1 cellular context compared by ENCODE assay signal in the genomic region with DNA sequence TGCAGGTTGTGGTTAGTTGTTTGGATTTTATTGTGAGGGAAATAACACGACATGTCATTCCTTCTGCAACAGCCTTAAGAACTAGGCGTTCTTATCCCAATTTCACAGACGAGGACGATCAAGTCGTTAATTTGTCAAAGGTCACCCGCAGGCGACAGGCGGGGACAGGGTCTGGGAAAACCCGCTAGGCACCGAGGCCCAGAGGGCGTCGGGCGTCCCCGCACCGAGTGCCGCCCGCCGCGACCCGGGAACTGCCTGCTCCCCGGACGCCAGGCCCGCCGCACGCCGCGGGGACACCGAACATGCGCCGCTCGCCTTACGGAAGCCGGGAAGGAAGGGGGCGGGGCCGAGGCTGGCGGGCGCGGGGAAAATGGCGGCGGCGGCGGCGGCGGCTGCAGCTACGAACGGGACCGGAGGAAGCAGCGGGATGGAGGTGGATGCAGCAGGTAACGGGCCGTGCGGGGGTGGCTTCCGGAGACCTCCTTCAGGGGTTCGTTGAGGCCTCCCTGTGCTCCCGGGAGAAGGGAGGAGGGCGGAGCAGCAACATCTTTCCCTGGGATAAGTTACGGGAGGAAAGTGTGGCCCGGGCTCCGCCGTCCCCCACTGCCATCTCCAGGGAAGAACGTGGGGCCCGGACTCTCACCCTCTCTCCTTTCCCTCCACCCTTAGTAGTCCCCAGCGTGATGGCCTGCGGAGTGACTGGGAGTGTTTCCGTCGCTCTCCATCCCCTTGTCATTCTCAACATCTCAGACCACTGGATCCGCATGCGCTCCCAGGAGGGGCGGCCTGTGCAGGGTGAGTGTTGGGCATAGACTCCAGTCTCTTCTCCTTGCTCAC.
TF ChIP-seq lines count a peak whose summit lies in the region.

A gene (plus strand): TSS at position 349 of the 837 bp plus-strand sequence. CDS start 22 bp downstream, at position 371.

TF ChIP-seq in K562, 482 proteins besides CTCF, POLR2A, EP300 and RAD21 (continued from another document and continues in another):
- TF ChIP-seq, protein P1, sequence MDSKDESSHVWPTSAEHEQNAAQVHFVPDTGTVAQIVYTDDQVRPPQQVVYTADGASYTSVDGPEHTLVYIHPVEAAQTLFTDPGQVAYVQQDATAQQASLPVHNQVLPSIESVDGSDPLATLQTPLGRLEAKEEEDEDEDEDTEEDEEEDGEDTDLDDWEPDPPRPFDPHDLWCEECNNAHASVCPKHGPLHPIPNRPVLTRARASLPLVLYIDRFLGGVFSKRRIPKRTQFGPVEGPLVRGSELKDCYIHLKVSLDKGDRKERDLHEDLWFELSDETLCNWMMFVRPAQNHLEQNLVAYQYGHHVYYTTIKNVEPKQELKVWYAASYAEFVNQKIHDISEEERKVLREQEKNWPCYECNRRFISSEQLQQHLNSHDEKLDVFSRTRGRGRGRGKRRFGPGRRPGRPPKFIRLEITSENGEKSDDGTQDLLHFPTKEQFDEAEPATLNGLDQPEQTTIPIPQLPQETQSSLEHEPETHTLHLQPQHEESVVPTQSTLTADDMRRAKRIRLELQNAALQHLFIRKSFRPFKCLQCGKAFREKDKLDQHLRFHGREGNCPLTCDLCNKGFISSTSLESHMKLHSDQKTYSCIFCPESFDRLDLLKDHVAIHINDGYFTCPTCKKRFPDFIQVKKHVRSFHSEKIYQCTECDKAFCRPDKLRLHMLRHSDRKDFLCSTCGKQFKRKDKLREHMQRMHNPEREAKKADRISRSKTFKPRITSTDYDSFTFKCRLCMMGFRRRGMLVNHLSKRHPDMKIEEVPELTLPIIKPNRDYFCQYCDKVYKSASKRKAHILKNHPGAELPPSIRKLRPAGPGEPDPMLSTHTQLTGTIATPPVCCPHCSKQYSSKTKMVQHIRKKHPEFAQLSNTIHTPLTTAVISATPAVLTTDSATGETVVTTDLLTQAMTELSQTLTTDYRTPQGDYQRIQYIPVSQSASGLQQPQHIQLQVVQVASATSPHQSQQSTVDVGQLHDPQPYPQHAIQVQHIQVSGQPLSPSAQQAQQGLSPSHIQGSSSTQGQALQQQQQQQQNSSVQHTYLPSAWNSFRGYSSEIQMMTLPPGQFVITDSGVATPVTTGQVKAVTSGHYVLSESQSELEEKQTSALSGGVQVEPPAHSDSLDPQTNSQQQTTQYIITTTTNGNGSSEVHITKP (IDR thresholded peaks at IDR 0.05; ENCODE audit: partially characterized antibody): peak; percentile 33
- peak; percentile 99 for TF ChIP-seq FOXP1 (CRISPR knock-in tag; IDR thresholded peaks at IDR 0.05)
- peak; percentile 75 for TF ChIP-seq GABPA (tag; conservative IDR thresholded peaks at IDR 0.05; ENCODE audit: low read depth)
- TF ChIP-seq, protein P2, sequence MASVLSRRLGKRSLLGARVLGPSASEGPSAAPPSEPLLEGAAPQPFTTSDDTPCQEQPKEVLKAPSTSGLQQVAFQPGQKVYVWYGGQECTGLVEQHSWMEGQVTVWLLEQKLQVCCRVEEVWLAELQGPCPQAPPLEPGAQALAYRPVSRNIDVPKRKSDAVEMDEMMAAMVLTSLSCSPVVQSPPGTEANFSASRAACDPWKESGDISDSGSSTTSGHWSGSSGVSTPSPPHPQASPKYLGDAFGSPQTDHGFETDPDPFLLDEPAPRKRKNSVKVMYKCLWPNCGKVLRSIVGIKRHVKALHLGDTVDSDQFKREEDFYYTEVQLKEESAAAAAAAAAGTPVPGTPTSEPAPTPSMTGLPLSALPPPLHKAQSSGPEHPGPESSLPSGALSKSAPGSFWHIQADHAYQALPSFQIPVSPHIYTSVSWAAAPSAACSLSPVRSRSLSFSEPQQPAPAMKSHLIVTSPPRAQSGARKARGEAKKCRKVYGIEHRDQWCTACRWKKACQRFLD (CRISPR knock-in tag; IDR thresholded peaks at IDR 0.05): peak; percentile 95
- TF ChIP-seq, protein P3, sequence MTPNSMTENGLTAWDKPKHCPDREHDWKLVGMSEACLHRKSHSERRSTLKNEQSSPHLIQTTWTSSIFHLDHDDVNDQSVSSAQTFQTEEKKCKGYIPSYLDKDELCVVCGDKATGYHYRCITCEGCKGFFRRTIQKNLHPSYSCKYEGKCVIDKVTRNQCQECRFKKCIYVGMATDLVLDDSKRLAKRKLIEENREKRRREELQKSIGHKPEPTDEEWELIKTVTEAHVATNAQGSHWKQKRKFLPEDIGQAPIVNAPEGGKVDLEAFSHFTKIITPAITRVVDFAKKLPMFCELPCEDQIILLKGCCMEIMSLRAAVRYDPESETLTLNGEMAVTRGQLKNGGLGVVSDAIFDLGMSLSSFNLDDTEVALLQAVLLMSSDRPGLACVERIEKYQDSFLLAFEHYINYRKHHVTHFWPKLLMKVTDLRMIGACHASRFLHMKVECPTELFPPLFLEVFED (CRISPR knock-in tag; conservative IDR thresholded peaks at IDR 0.05): no peak
- TF ChIP-seq, protein P4, sequence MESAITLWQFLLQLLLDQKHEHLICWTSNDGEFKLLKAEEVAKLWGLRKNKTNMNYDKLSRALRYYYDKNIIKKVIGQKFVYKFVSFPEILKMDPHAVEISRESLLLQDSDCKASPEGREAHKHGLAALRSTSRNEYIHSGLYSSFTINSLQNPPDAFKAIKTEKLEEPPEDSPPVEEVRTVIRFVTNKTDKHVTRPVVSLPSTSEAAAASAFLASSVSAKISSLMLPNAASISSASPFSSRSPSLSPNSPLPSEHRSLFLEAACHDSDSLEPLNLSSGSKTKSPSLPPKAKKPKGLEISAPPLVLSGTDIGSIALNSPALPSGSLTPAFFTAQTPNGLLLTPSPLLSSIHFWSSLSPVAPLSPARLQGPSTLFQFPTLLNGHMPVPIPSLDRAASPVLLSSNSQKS (CRISPR knock-in tag; IDR thresholded peaks at IDR 0.05): 0 out of 2 replicates have a peak, but pooled peaks have one; percentile 55
- TF ChIP-seq BCOR (IDR thresholded peaks at IDR 0.05): no peak
- peak; percentile 96 for TF ChIP-seq ZNF431 (CRISPR knock-in tag; IDR thresholded peaks at IDR 0.05)
- TF ChIP-seq XRCC3 (IDR thresholded peaks at IDR 0.05): no peak
- TF ChIP-seq TRIM28 (IDR thresholded peaks at IDR 0.05): no peak
- TF ChIP-seq, protein P5, sequence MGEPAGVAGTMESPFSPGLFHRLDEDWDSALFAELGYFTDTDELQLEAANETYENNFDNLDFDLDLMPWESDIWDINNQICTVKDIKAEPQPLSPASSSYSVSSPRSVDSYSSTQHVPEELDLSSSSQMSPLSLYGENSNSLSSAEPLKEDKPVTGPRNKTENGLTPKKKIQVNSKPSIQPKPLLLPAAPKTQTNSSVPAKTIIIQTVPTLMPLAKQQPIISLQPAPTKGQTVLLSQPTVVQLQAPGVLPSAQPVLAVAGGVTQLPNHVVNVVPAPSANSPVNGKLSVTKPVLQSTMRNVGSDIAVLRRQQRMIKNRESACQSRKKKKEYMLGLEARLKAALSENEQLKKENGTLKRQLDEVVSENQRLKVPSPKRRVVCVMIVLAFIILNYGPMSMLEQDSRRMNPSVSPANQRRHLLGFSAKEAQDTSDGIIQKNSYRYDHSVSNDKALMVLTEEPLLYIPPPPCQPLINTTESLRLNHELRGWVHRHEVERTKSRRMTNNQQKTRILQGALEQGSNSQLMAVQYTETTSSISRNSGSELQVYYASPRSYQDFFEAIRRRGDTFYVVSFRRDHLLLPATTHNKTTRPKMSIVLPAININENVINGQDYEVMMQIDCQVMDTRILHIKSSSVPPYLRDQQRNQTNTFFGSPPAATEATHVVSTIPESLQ (CRISPR knock-in tag; IDR thresholded peaks at IDR 0.05): 0 out of 2 replicates have a peak, but pooled peaks have one; percentile 26
- peak; percentile 78; the same call in 1 of the 2 replicates for TF ChIP-seq MXI1 (IDR thresholded peaks at IDR 0.05; ENCODE audit: low read depth, low read length)
- TF ChIP-seq HDAC6 (IDR thresholded peaks at IDR 0.05; ENCODE audit: low read depth, low read length): no peak
- TF ChIP-seq ZSCAN29 (IDR thresholded peaks at IDR 0.05): no peak
- TF ChIP-seq SNIP1 (IDR thresholded peaks at IDR 0.05; ENCODE audit: low read depth): no peak
- TF ChIP-seq SMARCC2 (IDR thresholded peaks at IDR 0.05; ENCODE audit: low read depth): no peak
- no peak for TF ChIP-seq PPARD (CRISPR knock-in tag; IDR thresholded peaks at IDR 0.05)
- TF ChIP-seq SP2 (IDR thresholded peaks at IDR 0.05; ENCODE audit: extremely low read depth, low read depth, low read length, poor library complexity, severe bottlenecking): no peak
- TF ChIP-seq ZFP30 (CRISPR knock-in tag; IDR thresholded peaks at IDR 0.05; ENCODE audit: borderline replicate concordance): no peak
- TF ChIP-seq CCAR2 (IDR thresholded peaks at IDR 0.05; ENCODE audit: low read depth, low read length): no peak
- TF ChIP-seq ETS2 (tag; IDR thresholded peaks at IDR 0.05; ENCODE audit: borderline replicate concordance, poor library complexity, severe bottlenecking): no peak
- TF ChIP-seq TEAD2 (tag; IDR thresholded peaks at IDR 0.05): no peak
- TF ChIP-seq, protein P6, sequence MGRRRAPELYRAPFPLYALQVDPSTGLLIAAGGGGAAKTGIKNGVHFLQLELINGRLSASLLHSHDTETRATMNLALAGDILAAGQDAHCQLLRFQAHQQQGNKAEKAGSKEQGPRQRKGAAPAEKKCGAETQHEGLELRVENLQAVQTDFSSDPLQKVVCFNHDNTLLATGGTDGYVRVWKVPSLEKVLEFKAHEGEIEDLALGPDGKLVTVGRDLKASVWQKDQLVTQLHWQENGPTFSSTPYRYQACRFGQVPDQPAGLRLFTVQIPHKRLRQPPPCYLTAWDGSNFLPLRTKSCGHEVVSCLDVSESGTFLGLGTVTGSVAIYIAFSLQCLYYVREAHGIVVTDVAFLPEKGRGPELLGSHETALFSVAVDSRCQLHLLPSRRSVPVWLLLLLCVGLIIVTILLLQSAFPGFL (CRISPR knock-in tag; IDR thresholded peaks at IDR 0.05): no peak
- peak; percentile 96; the same call in 1 of the 2 replicates for TF ChIP-seq ZNF224 (CRISPR knock-in tag; IDR thresholded peaks at IDR 0.05)
- peak; percentile 87 for TF ChIP-seq KDM5B (IDR thresholded peaks at IDR 0.05; ENCODE audit: insufficient replicate concordance, low read depth, low read length)
- TF ChIP-seq ESRRB (CRISPR knock-in tag; IDR thresholded peaks at IDR 0.05; ENCODE audit: borderline replicate concordance): no peak
- peak; percentile 66; the same call in 1 of the 2 replicates for TF ChIP-seq ELF1 (tag; IDR thresholded peaks at IDR 0.05)
- no peak for TF ChIP-seq BRF1 (IDR thresholded peaks at IDR 0.05; ENCODE audit: borderline replicate concordance, extremely low read depth, insufficient read length)
- no peak for TF ChIP-seq HSF4 (CRISPR knock-in tag; IDR thresholded peaks at IDR 0.05; ENCODE audit: borderline replicate concordance)
- TF ChIP-seq BCL6 (CRISPR knock-in tag; IDR thresholded peaks at IDR 0.05): no peak
- peak in 1 of 2 experiments; percentile 95; a peak in 2 of 4 replicates for TF ChIP-seq TEAD1 (CRISPR knock-in tag; IDR thresholded peaks at IDR 0.05)
- peak; percentile 96 for TF ChIP-seq TAF9B (IDR thresholded peaks at IDR 0.05; ENCODE audit: partially characterized antibody)
- no peak for TF ChIP-seq STAT5B (CRISPR knock-in tag; IDR thresholded peaks at IDR 0.05)
- TF ChIP-seq ZNF436 (CRISPR knock-in tag; IDR thresholded peaks at IDR 0.05): no peak
- TF ChIP-seq HDAC2 (IDR thresholded peaks at IDR 0.05): no peak
- peak; percentile 45 for TF ChIP-seq ZNF445 (CRISPR knock-in tag; IDR thresholded peaks at IDR 0.05; ENCODE audit: low read depth)
- TF ChIP-seq, protein P7, sequence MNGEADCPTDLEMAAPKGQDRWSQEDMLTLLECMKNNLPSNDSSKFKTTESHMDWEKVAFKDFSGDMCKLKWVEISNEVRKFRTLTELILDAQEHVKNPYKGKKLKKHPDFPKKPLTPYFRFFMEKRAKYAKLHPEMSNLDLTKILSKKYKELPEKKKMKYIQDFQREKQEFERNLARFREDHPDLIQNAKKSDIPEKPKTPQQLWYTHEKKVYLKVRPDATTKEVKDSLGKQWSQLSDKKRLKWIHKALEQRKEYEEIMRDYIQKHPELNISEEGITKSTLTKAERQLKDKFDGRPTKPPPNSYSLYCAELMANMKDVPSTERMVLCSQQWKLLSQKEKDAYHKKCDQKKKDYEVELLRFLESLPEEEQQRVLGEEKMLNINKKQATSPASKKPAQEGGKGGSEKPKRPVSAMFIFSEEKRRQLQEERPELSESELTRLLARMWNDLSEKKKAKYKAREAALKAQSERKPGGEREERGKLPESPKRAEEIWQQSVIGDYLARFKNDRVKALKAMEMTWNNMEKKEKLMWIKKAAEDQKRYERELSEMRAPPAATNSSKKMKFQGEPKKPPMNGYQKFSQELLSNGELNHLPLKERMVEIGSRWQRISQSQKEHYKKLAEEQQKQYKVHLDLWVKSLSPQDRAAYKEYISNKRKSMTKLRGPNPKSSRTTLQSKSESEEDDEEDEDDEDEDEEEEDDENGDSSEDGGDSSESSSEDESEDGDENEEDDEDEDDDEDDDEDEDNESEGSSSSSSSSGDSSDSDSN (IDR thresholded peaks at IDR 0.05; ENCODE audit: borderline replicate concordance in 1 of 2, low read depth in 2 of 2, low read length in 2 of 2): no peak
- TF ChIP-seq CEBPG (CRISPR knock-in tag; IDR thresholded peaks at IDR 0.05): peak; percentile 66
- TF ChIP-seq CEBPG (tag; conservative IDR thresholded peaks at IDR 0.05 in 1 of 2, IDR thresholded peaks at IDR 0.05 in 1 of 2): 0 out of 4 replicates have a peak, but pooled peaks of 1 of the 2 experiments have one; percentile 11
- no peak for TF ChIP-seq HNRNPL (IDR thresholded peaks at IDR 0.05; ENCODE audit: low read depth, low read length)
- TF ChIP-seq BRD9 (IDR thresholded peaks at IDR 0.05; ENCODE audit: low read depth, partially characterized antibody): no peak
- no peak for TF ChIP-seq RFX1 (IDR thresholded peaks at IDR 0.05)
- peak; percentile 50; the same call in 1 of the 2 replicates for TF ChIP-seq CBFA2T3 (IDR thresholded peaks at IDR 0.05)
- TF ChIP-seq, protein P8, sequence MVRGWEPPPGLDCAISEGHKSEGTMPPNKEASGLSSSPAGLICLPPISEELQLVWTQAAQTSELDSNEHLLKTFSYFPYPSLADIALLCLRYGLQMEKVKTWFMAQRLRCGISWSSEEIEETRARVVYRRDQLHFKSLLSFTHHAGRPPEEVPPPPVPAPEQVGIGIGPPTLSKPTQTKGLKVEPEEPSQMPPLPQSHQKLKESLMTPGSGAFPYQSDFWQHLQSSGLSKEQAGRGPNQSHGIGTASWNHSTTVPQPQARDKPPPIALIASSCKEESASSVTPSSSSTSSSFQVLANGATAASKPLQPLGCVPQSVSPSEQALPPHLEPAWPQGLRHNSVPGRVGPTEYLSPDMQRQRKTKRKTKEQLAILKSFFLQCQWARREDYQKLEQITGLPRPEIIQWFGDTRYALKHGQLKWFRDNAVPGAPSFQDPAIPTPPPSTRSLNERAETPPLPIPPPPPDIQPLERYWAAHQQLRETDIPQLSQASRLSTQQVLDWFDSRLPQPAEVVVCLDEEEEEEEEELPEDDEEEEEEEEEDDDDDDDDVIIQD (CRISPR knock-in tag; IDR thresholded peaks at IDR 0.05): no peak
- no peak for TF ChIP-seq ETV6 (IDR thresholded peaks at IDR 0.05; ENCODE audit: borderline replicate concordance in 1 of 2, low read depth in 2 of 2, low read length in 1 of 2)
- TF ChIP-seq ETV6 (CRISPR knock-in tag; IDR thresholded peaks at IDR 0.05; ENCODE audit: borderline replicate concordance): peak; percentile 97; the same call in 1 of the 2 replicates
- TF ChIP-seq RBBP5 (IDR thresholded peaks at IDR 0.05; ENCODE audit: borderline replicate concordance, insufficient read depth, low read length, poor library complexity, severe bottlenecking): peak; percentile 95
- peak; percentile 90 for TF ChIP-seq LCOR (CRISPR knock-in tag; IDR thresholded peaks at IDR 0.05)
